In the genomic region with DNA sequence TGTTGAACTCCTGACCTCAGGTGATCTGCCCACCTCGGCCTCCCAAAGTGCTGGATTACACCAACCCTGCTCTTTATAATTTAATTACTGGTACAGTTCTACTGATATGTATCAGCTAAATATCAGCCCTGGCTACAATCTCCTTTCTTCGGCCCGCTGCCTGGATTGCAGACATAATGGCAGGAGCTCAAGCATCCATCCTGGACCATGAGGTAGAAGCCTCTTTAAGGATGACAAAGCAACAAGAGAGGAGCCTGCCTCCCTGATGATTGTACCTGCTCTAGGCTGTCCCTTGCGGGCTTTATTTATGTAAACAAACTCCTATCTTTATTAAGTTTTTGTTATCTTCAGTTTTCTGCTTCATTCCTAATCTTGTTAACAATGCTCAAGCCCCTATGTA, we compare ENCODE assay signal across 35 cellular contexts.
"Had no signal": no experiment of that assay in that cellular context is flagged by ENCODE, and none has a peak within 500 bp of the region (broad histone marks: within the 10 kb centered on the region; RNA-seq: fewer than 3 reads in every experiment).

No MANE protein-coding gene starts in this region.

- H3K27me3 Mint-ChIP-seq: activated B cell treated with CpG ODN at 0.5 μM for 24 hours; activated CD4-positive, alpha-beta memory T cell treated with anti-CD3 and anti-CD28 coated beads for 36 hours; activated naive CD4-positive, alpha-beta T cell treated with anti-CD3 and anti-CD28 coated beads, Interleukin-2, amount 50 U/mL, for 24 hours had no signal

- H3K9me3 Mint-ChIP-seq: activated B cell treated with CpG ODN at 0.5 μM for 24 hours; activated CD4-positive, alpha-beta memory T cell treated with anti-CD3 and anti-CD28 coated beads for 36 hours; activated naive CD4-positive, alpha-beta T cell treated with anti-CD3 and anti-CD28 coated beads, Interleukin-2, amount 50 U/mL, for 24 hours; activated naive CD8-positive, alpha-beta T cell treated with anti-CD3 and anti-CD28 coated beads, Interleukin-2, amount 10 ng/mL, durations not matched to agents 7 days and 5 days had no signal

- H3K36me3 Mint-ChIP-seq: activated CD4-positive, alpha-beta memory T cell treated with anti-CD3 and anti-CD28 coated beads for 36 hours; activated CD8-positive, alpha-beta memory T cell treated with anti-CD3 and anti-CD28 coated beads, Interleukin-2, amount 10 ng/mL, durations not matched to agents 7 days and 5 days; activated naive CD4-positive, alpha-beta T cell treated with anti-CD3 and anti-CD28 coated beads, Interleukin-2, amount 50 U/mL, for 24 hours; activated naive CD8-positive, alpha-beta T cell treated with anti-CD3 and anti-CD28 coated beads, Interleukin-2, amount 10 ng/mL, durations not matched to agents 7 days and 5 days had no signal

- H3K4me1 Mint-ChIP-seq: activated naive CD4-positive, alpha-beta T cell treated with anti-CD3 and anti-CD28 coated beads, Interleukin-2, amount 50 U/mL, for 24 hours had no signal

- H3K27me3 ChIP-seq: body of pancreas had no signal

- FAIRE-seq: astrocyte, bronchial epithelial cell, RCC 7860 had no signal

- H3K4me3 Mint-ChIP-seq: activated B cell treated with CpG ODN at 0.5 μM for 24 hours; activated CD4-positive, alpha-beta memory T cell treated with anti-CD3 and anti-CD28 coated beads for 36 hours; activated CD8-positive, alpha-beta memory T cell treated with anti-CD3 and anti-CD28 coated beads, Interleukin-2, amount 10 ng/mL, durations not matched to agents 7 days and 5 days; activated naive CD4-positive, alpha-beta T cell treated with anti-CD3 and anti-CD28 coated beads, Interleukin-2, amount 50 U/mL, for 24 hours; activated naive CD8-positive, alpha-beta T cell treated with anti-CD3 and anti-CD28 coated beads, Interleukin-2, amount 10 ng/mL, durations not matched to agents 7 days and 5 days had no signal

- DNase-seq: activated B cell treated with CpG ODN at 0.5 μM for 24 hours; activated CD4-positive, alpha-beta memory T cell treated with anti-CD3 and anti-CD28 coated beads for 36 hours; activated CD4-positive, alpha-beta T cell treated with anti-CD3 and anti-CD28 coated beads for 4 hours; activated CD4-positive, alpha-beta T cell treated with anti-CD3 and anti-CD28 coated beads, Interleukin-2, amount 50 U/mL, for 1 hour; activated CD4-positive, CD25-positive, alpha-beta regulatory T cell treated with anti-CD3 and anti-CD28 coated beads, Interleukin-2, amount 50 U/mL, for 72 hours; activated CD8-positive, alpha-beta memory T cell treated with anti-CD3 and anti-CD28 coated beads for 24 hours; activated CD8-positive, alpha-beta memory T cell treated with anti-CD3 and anti-CD28 coated beads, Interleukin-2, amount 10 ng/mL, durations not matched to agents 7 days and 5 days; activated CD8-positive, alpha-beta memory T cell treated with anti-CD3 and anti-CD28 coated beads, Interleukin-2, amount 50 U/mL, for 48 hours; activated gamma-delta T cell; activated naive CD4-positive, alpha-beta T cell treated with Interleukin-2 at 50 U/mL for 16 hours; activated naive CD8-positive, alpha-beta T cell treated with anti-CD3 and anti-CD28 coated beads, Interleukin-2, amount 10 ng/mL, durations not matched to agents 7 days and 5 days; activated T-cell treated with anti-CD3 and anti-CD28 coated beads, Interleukin-2, amount 50 U/mL, for 48 hours; amygdala; body of pancreas; caudate nucleus; Karpas-422; KBM-7; NCI-H1105 treated with DMSO at 0.1 percent for 48 hours; NCI-H1436; NCI-H1694; NCI-H2029; NCI-H345; NCI-H524 treated with DMSO at 0.1 percent for 48 hours; PC-3; Right ventricle myocardium superior; SW 1271; T-helper 1 cell; T-helper 2 cell; T-helper 9 cell had no signal

- ATAC-seq: activated CD8-positive, alpha-beta memory T cell treated with anti-CD3 and anti-CD28 coated beads, Interleukin-2, amount 10 ng/mL, durations not matched to agents 7 days and 5 days; body of pancreas; PC-3 had no signal

- H3K27ac ChIP-seq: body of pancreas, RWPE1, VCaP had no signal

- H3K9me3 ChIP-seq: body of pancreas had no signal

- H3K27ac Mint-ChIP-seq: activated B cell treated with CpG ODN at 0.5 μM for 24 hours; activated CD4-positive, alpha-beta memory T cell treated with anti-CD3 and anti-CD28 coated beads for 36 hours; activated CD8-positive, alpha-beta memory T cell treated with anti-CD3 and anti-CD28 coated beads, Interleukin-2, amount 10 ng/mL, durations not matched to agents 7 days and 5 days; activated naive CD8-positive, alpha-beta T cell treated with anti-CD3 and anti-CD28 coated beads, Interleukin-2, amount 10 ng/mL, durations not matched to agents 7 days and 5 days had no signal

- H3K4me3 ChIP-seq: body of pancreas had no signal
